In genomic region chr13:26628706-26629105, GRCh38 we compare ENCODE assay signal across 1 cellular context.
TF ChIP-seq lines count a peak whose summit lies in the region.

No MANE protein-coding gene starts in this region.

TF ChIP-seq in K562, 482 proteins besides CTCF, POLR2A, EP300 and RAD21 (continued from another document):
- TF ChIP-seq NR2C1 (IDR thresholded peaks at IDR 0.05), result no peak
- TF ChIP-seq NR2C1 (tag; IDR thresholded peaks at IDR 0.05), result no peak
- TF ChIP-seq MCM7 (IDR thresholded peaks at IDR 0.05), result no peak
- TF ChIP-seq TCF7L2 (IDR thresholded peaks at IDR 0.05; ENCODE audit: low read depth, low read length), result no peak
- TF ChIP-seq KDM5B (IDR thresholded peaks at IDR 0.05; ENCODE audit: insufficient replicate concordance, low read depth, low read length), result no peak
- TF ChIP-seq, protein P1, sequence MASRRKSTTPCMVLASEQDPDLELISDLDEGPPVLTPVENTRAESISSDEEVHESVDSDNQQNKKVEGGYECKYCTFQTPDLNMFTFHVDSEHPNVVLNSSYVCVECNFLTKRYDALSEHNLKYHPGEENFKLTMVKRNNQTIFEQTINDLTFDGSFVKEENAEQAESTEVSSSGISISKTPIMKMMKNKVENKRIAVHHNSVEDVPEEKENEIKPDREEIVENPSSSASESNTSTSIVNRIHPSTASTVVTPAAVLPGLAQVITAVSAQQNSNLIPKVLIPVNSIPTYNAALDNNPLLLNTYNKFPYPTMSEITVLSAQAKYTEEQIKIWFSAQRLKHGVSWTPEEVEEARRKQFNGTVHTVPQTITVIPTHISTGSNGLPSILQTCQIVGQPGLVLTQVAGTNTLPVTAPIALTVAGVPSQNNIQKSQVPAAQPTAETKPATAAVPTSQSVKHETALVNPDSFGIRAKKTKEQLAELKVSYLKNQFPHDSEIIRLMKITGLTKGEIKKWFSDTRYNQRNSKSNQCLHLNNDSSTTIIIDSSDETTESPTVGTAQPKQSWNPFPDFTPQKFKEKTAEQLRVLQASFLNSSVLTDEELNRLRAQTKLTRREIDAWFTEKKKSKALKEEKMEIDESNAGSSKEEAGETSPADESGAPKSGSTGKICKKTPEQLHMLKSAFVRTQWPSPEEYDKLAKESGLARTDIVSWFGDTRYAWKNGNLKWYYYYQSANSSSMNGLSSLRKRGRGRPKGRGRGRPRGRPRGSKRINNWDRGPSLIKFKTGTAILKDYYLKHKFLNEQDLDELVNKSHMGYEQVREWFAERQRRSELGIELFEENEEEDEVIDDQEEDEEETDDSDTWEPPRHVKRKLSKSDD (conservative IDR thresholded peaks at IDR 0.05; ENCODE audit: low read length), result no peak
- TF ChIP-seq ATF1 (CRISPR knock-in tag; IDR thresholded peaks at IDR 0.05), result no peak
- TF ChIP-seq ATF1 (tag; IDR thresholded peaks at IDR 0.05), result no peak
- no peak for TF ChIP-seq EP400 (IDR thresholded peaks at IDR 0.05)
- TF ChIP-seq, protein P2, sequence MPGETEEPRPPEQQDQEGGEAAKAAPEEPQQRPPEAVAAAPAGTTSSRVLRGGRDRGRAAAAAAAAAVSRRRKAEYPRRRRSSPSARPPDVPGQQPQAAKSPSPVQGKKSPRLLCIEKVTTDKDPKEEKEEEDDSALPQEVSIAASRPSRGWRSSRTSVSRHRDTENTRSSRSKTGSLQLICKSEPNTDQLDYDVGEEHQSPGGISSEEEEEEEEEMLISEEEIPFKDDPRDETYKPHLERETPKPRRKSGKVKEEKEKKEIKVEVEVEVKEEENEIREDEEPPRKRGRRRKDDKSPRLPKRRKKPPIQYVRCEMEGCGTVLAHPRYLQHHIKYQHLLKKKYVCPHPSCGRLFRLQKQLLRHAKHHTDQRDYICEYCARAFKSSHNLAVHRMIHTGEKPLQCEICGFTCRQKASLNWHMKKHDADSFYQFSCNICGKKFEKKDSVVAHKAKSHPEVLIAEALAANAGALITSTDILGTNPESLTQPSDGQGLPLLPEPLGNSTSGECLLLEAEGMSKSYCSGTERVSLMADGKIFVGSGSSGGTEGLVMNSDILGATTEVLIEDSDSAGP (CRISPR knock-in tag; IDR thresholded peaks at IDR 0.05), result no peak
- TF ChIP-seq TEAD4 (IDR thresholded peaks at IDR 0.05; ENCODE audit: low read length), result no peak
- TF ChIP-seq TEAD4 (CRISPR knock-in tag; IDR thresholded peaks at IDR 0.05; ENCODE audit: borderline replicate concordance), result no peak
- TF ChIP-seq ZNF717 (CRISPR knock-in tag; IDR thresholded peaks at IDR 0.05), result no peak
- no peak for TF ChIP-seq MTF1 (CRISPR knock-in tag; IDR thresholded peaks at IDR 0.05; ENCODE audit: borderline replicate concordance)
- TF ChIP-seq NFXL1 (CRISPR knock-in tag; IDR thresholded peaks at IDR 0.05), result no peak
- TF ChIP-seq IFI16 (CRISPR knock-in tag; IDR thresholded peaks at IDR 0.05), result no peak
- TF ChIP-seq ZNF445 (CRISPR knock-in tag; IDR thresholded peaks at IDR 0.05; ENCODE audit: low read depth), result no peak
TF ChIP-seq in K562: peak in this region for 0.
